21 cellular contexts compared by ENCODE assay signal in genomic region chr1:194959795-194960194, GRCh38.
DNase-seq lines count a peak whose midpoint lies in the region; ATAC-seq, FAIRE-seq and TF ChIP-seq lines count a peak whose summit lies in the region.
"Had no signal": no experiment of that assay in that cellular context is flagged by ENCODE, and none has a peak within 500 bp of the region (broad histone marks: within the 10 kb centered on the region; RNA-seq: fewer than 3 reads in every experiment).

No MANE protein-coding gene starts in this region.

- no TSS peak for BruUV-seq in HepG2 (replicated peaks; lab: Mats Ljungman, UMichigan)

- ATAC-seq in foreskin keratinocyte (no peak), HepG2 (no peak)
- ATAC-seq: CD8-positive, alpha-beta T cell had no signal

- H3K9me2 ChIP-seq in MM.1S (replicated peaks; ENCODE audit: insufficient read depth, low read length) (no peaks in the 10 kb centered on the region), SU-DHL-6 (replicated peaks; ENCODE audit: insufficient read depth, low read length) (no peaks in the 10 kb centered on the region)

- H3K4me2 ChIP-seq in MM.1S (ENCODE audit: low read depth, low read length) (no peak overlapping the region), SU-DHL-6 (ENCODE audit: low read depth, low read length, poor library complexity, severe bottlenecking) (no peak overlapping the region), fibroblast of lung (ENCODE audit: extremely low read depth, insufficient read depth, low read length) (no peak overlapping the region), HepG2 (ENCODE audit: low read depth, low read length) (no peak overlapping the region)
- H3K4me2 ChIP-seq: BLaER1 treated with 17β-estradiol and CSF1 and Interleukin-3, amounts not matched to agents 10 nM and 100 nM had no signal

- peaks cover 8% of the 10 kb centered on the region; the same call in 1 of the 2 replicates for H3K4me1 ChIP-seq in MM.1S (ENCODE audit: low read length)
- H3K4me1 ChIP-seq in fibroblast of lung (ENCODE audit: control insufficient read depth, extremely low read depth, insufficient read depth, low read length) = no peaks in the 10 kb centered on the region
- H3K4me1 ChIP-seq in foreskin keratinocyte = no peaks in the 10 kb centered on the region
- no peaks in the 10 kb centered on the region for H3K4me1 ChIP-seq in HepG2 (ENCODE audit: insufficient read depth, low read length)
- H3K4me1 ChIP-seq: BLaER1 treated with 17β-estradiol and CSF1 and Interleukin-3, amounts not matched to agents 10 nM and 100 nM; HAP-1 had no signal

- 0% methylated on average over 1 of the region's 1 CpG for WGBS in HepG2 (ENCODE audit: low lambda C conversion rate)

- H3K79me2 ChIP-seq in MM.1S (ENCODE audit: low read length) (no peaks in the 10 kb centered on the region), SU-DHL-6 (ENCODE audit: insufficient read depth, low read length) (no peaks in the 10 kb centered on the region), fibroblast of lung (ENCODE audit: control insufficient read depth, insufficient read depth, low read length) (no peaks in the 10 kb centered on the region), HepG2 (ENCODE audit: insufficient read depth, low read length) (no peaks in the 10 kb centered on the region)

- H3K27me3 ChIP-seq in MM.1S (replicated peaks; ENCODE audit: insufficient read depth, low read length) (no peaks in the 10 kb centered on the region), SU-DHL-6 (ENCODE audit: low read length) (no peaks in the 10 kb centered on the region), fibroblast of lung (ENCODE audit: control insufficient read depth, insufficient read depth, low read length) (no peaks in the 10 kb centered on the region), foreskin keratinocyte (no peaks in the 10 kb centered on the region), HepG2 (ENCODE audit: control insufficient read depth in 1 of 2, insufficient read depth in 2 of 2, low read length in 2 of 2) (no peaks in the 10 kb centered on the region)
- H3K27me3 ChIP-seq: BLaER1 treated with 17β-estradiol and CSF1 and Interleukin-3, amounts not matched to agents 10 nM and 100 nM had no signal

- H3K9ac ChIP-seq in MM.1S (ENCODE audit: low read length) (no peak overlapping the region), SU-DHL-6 (ENCODE audit: low read length) (no peak overlapping the region), fibroblast of lung (ENCODE audit: insufficient read depth, low read length) (no peak overlapping the region), HepG2 (ENCODE audit: insufficient read depth, low read depth, low read length) (no peak overlapping the region)
- H3K9ac ChIP-seq: BLaER1 treated with 17β-estradiol and CSF1 and Interleukin-3, amounts not matched to agents 10 nM and 100 nM had no signal

- no peaks in the 10 kb centered on the region for H3F3A ChIP-seq in MM.1S (ENCODE audit: insufficient read depth, low read length)
- no peaks in the 10 kb centered on the region; the same call in 1 of the 2 replicates for H3F3A ChIP-seq in SU-DHL-6 (ENCODE audit: insufficient read depth)

- FAIRE-seq in HepG2 (lab: Jason Lieb, UNC) = no peak
- FAIRE-seq: G401.6, GM12891, GM19239, H1 had no signal

- H3K36me3 ChIP-seq in MM.1S (replicated peaks; ENCODE audit: insufficient read depth, low read length) = no peaks in the 10 kb centered on the region
- no peaks in the 10 kb centered on the region for H3K36me3 ChIP-seq in SU-DHL-6 (ENCODE audit: low read length)
- H3K36me3 ChIP-seq in fibroblast of lung (ENCODE audit: control insufficient read depth, insufficient read depth, low read length) = no peaks in the 10 kb centered on the region
- H3K36me3 ChIP-seq in HepG2 (replicated peaks in 1 of 2; ENCODE audit: control insufficient read depth in 1 of 2, insufficient read depth in 2 of 2, low read length in 2 of 2) = no peaks in the 10 kb centered on the region
- H3K36me3 ChIP-seq: BLaER1 treated with 17β-estradiol and CSF1 and Interleukin-3, amounts not matched to agents 10 nM and 100 nM; HAP-1 had no signal

- H3K9me3 ChIP-seq in MM.1S (replicated peaks; ENCODE audit: insufficient read depth, low read length) = no peaks in the 10 kb centered on the region
- H3K9me3 ChIP-seq in SU-DHL-6 (ENCODE audit: insufficient read depth, low read length) = no peaks in the 10 kb centered on the region
- no peaks in the 10 kb centered on the region for H3K9me3 ChIP-seq in fibroblast of lung (ENCODE audit: control insufficient read depth, insufficient read depth, low read depth, low read length)
- H3K9me3 ChIP-seq in HepG2 (ENCODE audit: low read length) = no peaks in the 10 kb centered on the region
- H3K9me3 ChIP-seq: BLaER1 treated with 17β-estradiol and CSF1 and Interleukin-3, amounts not matched to agents 10 nM and 100 nM; HAP-1 had no signal

- TF ChIP-seq EP300 in HepG2 (IDR thresholded peaks at IDR 0.05; ENCODE audit: low read depth in 2 of 2, low read length in 2 of 2) = no peak
- no peak for TF ChIP-seq EP300 in HepG2 (CRISPR knock-in tag; IDR thresholded peaks at IDR 0.05; ENCODE audit: borderline replicate concordance)

- intact Hi-C loops in HepG2 (cut with micrococcal nuclease; ENCODE audit: unreplicated experiment) = no loop called here
- intact Hi-C loops in head of caudate nucleus (cut with DNase I) = no loop called here

- POLR2A ChIA-PET in HepG2 (lab: Yijun Ruan, JAX) = no interaction called here

- CTCF ChIA-PET in HepG2 (lab: Yijun Ruan, JAX; ENCODE audit: low intra/inter-chr PET ratio, low total read pairs) = no interaction called here

- H4K20me1 ChIP-seq in MM.1S (ENCODE audit: insufficient read depth, low read length) (no peaks in the 10 kb centered on the region), SU-DHL-6 (ENCODE audit: low read depth, low read length) (no peaks in the 10 kb centered on the region), fibroblast of lung (ENCODE audit: control insufficient read depth, extremely low read depth, insufficient read depth, low read length) (no peaks in the 10 kb centered on the region), HepG2 (ENCODE audit: insufficient read depth, low read length) (no peaks in the 10 kb centered on the region)
- H4K20me1 ChIP-seq: BLaER1 treated with 17β-estradiol and CSF1 and Interleukin-3, amounts not matched to agents 10 nM and 100 nM had no signal

- TF ChIP-seq RAD21 in HepG2 (CRISPR knock-in tag; IDR thresholded peaks at IDR 0.05) = no peak

- DNase-seq in EH (ENCODE audit: low read depth) (peak; percentile 10), MM.1S (peak; percentile 41), fibroblast of lung (ENCODE audit: low read depth in 2 of 2) (peak; percentile 3 to 10), foreskin keratinocyte (no peak), HepG2 (ENCODE audit: low spot score) (no peak), head of caudate nucleus (no peak)
- DNase-seq: 8988T; Calu3; CD8-positive, alpha-beta T cell; DMS 273 treated with DMSO at 0.1 percent for 48 hours; DMS53; DND-41; IMR-90 had no signal

- in situ Hi-C loops in HepG2 (cut with HindIII; ENCODE audit: extremely low pct_ligation_motif_present, low pct_unique_long_range_greater_than_20kb) = no loop called here

- H2AFZ ChIP-seq in MM.1S (ENCODE audit: low read length) (no peak overlapping the region), SU-DHL-6 (ENCODE audit: low read depth, low read length, severe bottlenecking) (peak overlapping the region; percentile 61), fibroblast of lung (ENCODE audit: low read length) (no peak overlapping the region), HepG2 (ENCODE audit: low read length) (no peak overlapping the region)

- no peak for TF ChIP-seq CTCF in MM.1S (IDR thresholded peaks at IDR 0.05; ENCODE audit: low read length)
- TF ChIP-seq CTCF in SU-DHL-6 (IDR thresholded peaks at IDR 0.05; ENCODE audit: insufficient read depth, low read length, poor library complexity, severe bottlenecking) = no peak
- TF ChIP-seq CTCF in fibroblast of lung (conservative IDR thresholded peaks at IDR 0.05 in 1 of 2, IDR thresholded peaks at IDR 0.05 in 1 of 2; ENCODE audit: low read depth in 1 of 2, low read length in 2 of 2) = no peak
- TF ChIP-seq CTCF in foreskin keratinocyte (conservative IDR thresholded peaks at IDR 0.05) = no peak
- TF ChIP-seq CTCF in HepG2 (CRISPR knock-in tag; IDR thresholded peaks at IDR 0.05) = no peak

- no peak for TF ChIP-seq POLR2A in HepG2 (IDR thresholded peaks at IDR 0.05; ENCODE audit: insufficient read depth in 1 of 2, low read depth in 2 of 2, low read length in 2 of 2)

- no peak overlapping the region for H3K27ac ChIP-seq in MM.1S (ENCODE audit: low read length)
- H3K27ac ChIP-seq in SU-DHL-6 (ENCODE audit: low read depth, low read length) = no peak overlapping the region
- H3K27ac ChIP-seq in fibroblast of lung (ENCODE audit: insufficient read depth, low read length) = no peak overlapping the region
- H3K27ac ChIP-seq in foreskin keratinocyte = no peak overlapping the region
- no peak overlapping the region for H3K27ac ChIP-seq in HepG2 (ENCODE audit: extremely low read length, insufficient read depth, low read length)
- H3K27ac ChIP-seq: BLaER1 treated with 17β-estradiol and CSF1 and Interleukin-3, amounts not matched to agents 10 nM and 100 nM; HL-60 had no signal

- H3K4me3 ChIP-seq in MM.1S (ENCODE audit: low read length) (no peak overlapping the region), SU-DHL-6 (ENCODE audit: insufficient read depth, low read length, poor library complexity, severe bottlenecking) (no peak overlapping the region), fibroblast of lung (replicated peaks in 1 of 4; ENCODE audit: control extremely low read depth in 1 of 4, insufficient read depth in 1 of 4, low read depth in 3 of 4, low read length in 4 of 4) (no peak overlapping the region), HepG2 (replicated peaks in 1 of 3; ENCODE audit: insufficient read depth in 1 of 3, low read depth in 2 of 3, low read length in 3 of 3) (no peak overlapping the region)
- H3K4me3 ChIP-seq: BLaER1 treated with 17β-estradiol and CSF1 and Interleukin-3, amounts not matched to agents 10 nM and 100 nM; HAP-1 had no signal

TF ChIP-seq in HepG2, 621 proteins besides CTCF, POLR2A, EP300 and RAD21 (continues in another document):
- TF ChIP-seq ZNF777 (CRISPR knock-in tag; IDR thresholded peaks at IDR 0.05) (no peak), PLSCR1 (CRISPR knock-in tag; IDR thresholded peaks at IDR 0.05; ENCODE audit: borderline replicate concordance) (no peak)

Comparison
In these comparisons a context has a peak if more than half of its experiments do, and no peak if none do; other contexts are left out.
1. DNase-seq: peak in EH (single experiment), MM.1S (single experiment) and fibroblast of lung (2 of 2); none in foreskin keratinocyte (0 of 2), HepG2 (single experiment) and head of caudate nucleus (0 of 42).